ENCODE assay signal across 8 cellular contexts in the genomic region with DNA sequence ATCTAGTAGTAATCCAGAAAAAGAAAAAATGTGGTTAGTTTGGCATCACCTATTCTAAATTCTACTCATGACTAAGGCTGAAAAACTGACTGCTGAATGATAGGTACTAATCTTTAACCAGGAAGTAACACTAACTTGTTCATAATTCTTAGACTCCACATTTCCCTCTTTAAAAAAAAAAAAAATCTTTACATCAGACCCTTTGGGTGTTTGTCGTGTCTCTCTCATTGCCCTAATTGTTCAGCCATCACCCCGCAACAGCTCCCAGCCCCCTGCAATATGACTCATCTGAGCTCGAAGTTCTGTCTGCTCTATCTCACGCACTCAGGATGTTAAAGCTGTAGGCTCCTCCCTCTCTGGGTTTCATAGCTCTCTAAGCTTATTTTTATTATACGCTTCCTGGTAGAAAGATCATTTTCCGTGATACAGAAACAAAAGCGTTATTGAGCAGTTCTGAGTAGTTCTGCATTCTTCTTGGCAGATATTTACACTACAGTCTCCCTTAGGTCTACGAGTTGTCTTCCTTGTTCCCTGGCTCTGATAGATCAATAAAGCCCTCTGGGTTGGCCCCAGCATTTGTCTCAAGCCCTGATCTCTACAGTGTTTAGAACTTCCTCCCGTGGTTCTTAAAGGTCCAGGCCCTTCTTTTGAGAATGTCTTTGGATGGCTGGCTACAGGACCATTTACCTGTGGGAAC.
DNase-seq lines count a peak whose midpoint lies in the region; ATAC-seq, FAIRE-seq and TF ChIP-seq lines count a peak whose summit lies in the region.

No MANE protein-coding gene starts in this region.

- peak overlapping the region; percentile 27 for H3K4me2 ChIP-seq in keratinocyte (ENCODE audit: control insufficient read depth, extremely low read depth, insufficient read depth, low read depth, low read length)

- H4K20me1 ChIP-seq in keratinocyte (ENCODE audit: control insufficient read depth, extremely low read depth, insufficient read depth, low read length): no peaks in the 10 kb centered on the region

- no peaks in the 10 kb centered on the region for H3K27me3 Mint-ChIP-seq in activated naive CD4-positive, alpha-beta T cell treated with anti-CD3 and anti-CD28 coated beads for 36 hours (ENCODE audit: low read depth)

- peaks cover 49% of the 10 kb centered on the region for H3K4me1 Mint-ChIP-seq in activated naive CD4-positive, alpha-beta T cell treated with anti-CD3 and anti-CD28 coated beads for 36 hours (ENCODE audit: low read depth)

- H3K4me3 Mint-ChIP-seq in activated naive CD4-positive, alpha-beta T cell treated with anti-CD3 and anti-CD28 coated beads for 36 hours: peak overlapping the region; percentile 66

- DNase-seq in SIG-M5 (lab: John Stamatoyannopoulos, UW) (peak; percentile 37), keratinocyte (ENCODE audit: low read depth, low spot score) (no peak), SJCRH30 (no peak), NCI-H1105 (lab: John Stamatoyannopoulos, UW) (no peak)
- DNase-seq in activated naive CD4-positive, alpha-beta T cell treated with anti-CD3 and anti-CD28 coated beads for 36 hours: peak; percentile 87
- DNase-seq in stimulated activated CD8-positive, alpha-beta memory T cell treated with anti-CD3 and anti-CD28 coated beads, Interleukin-2, amount 100 ng/mL, for 1 hour (ENCODE audit: low read depth in 2 of 2): peak; percentile 11 to 47

- H3K36me3 Mint-ChIP-seq in activated naive CD4-positive, alpha-beta T cell treated with anti-CD3 and anti-CD28 coated beads for 36 hours (ENCODE audit: low read depth): peaks cover 4% of the 10 kb centered on the region

- no peak for TF ChIP-seq CTCF in keratinocyte (optimal IDR thresholded peaks at IDR 0.05 in 1 of 3, IDR thresholded peaks at IDR 0.05 in 1 of 3, conservative IDR thresholded peaks at IDR 0.05 in 1 of 3; ENCODE audit: extremely low read depth in 1 of 3, insufficient read depth in 2 of 3, low read length in 3 of 3)

- H3K36me3 ChIP-seq in keratinocyte (ENCODE audit: control insufficient read depth in 2 of 2, extremely low read depth in 1 of 2, insufficient read depth in 2 of 2, low read length in 2 of 2) (no peaks in the 10 kb centered on the region), SJCRH30 (no peaks in the 10 kb centered on the region)

- no peak overlapping the region for H3K9ac ChIP-seq in keratinocyte (ENCODE audit: control insufficient read depth, extremely low read depth, insufficient read depth, low read length)

- no peaks in the 10 kb centered on the region for H3K79me2 ChIP-seq in keratinocyte (ENCODE audit: control insufficient read depth, insufficient read depth, low read length)

- dilution Hi-C loops in keratinocyte (cut with MboI; ENCODE audit: extremely low pct_ligation_motif_present, low sequenced_read_pairs): no loop called here

- H3K9me1 ChIP-seq in keratinocyte (ENCODE audit: control insufficient read depth, extremely low read depth, insufficient read depth, low read length): no peaks in the 10 kb centered on the region

- CTCF ChIA-PET in activated naive CD4-positive, alpha-beta T cell treated with anti-CD3 and anti-CD28 coated beads for 36 hours (lab: Charles Lee): interaction anchor here (0.5 to 2.1 kb wide), 7 partner anchors 7 to 234 kb away, joined by 3 to 8 read pairs (median 5); partner anchors contain the start of genes PIGN and RELCH

- H3K27me3 ChIP-seq in keratinocyte (ENCODE audit: control insufficient read depth, extremely low read depth, insufficient read depth, low read length) (no peaks in the 10 kb centered on the region), SJCRH30 (no peaks in the 10 kb centered on the region)

- H3K9me3 Mint-ChIP-seq in activated naive CD4-positive, alpha-beta T cell treated with anti-CD3 and anti-CD28 coated beads for 36 hours: peaks cover 3% of the 10 kb centered on the region

- ATAC-seq in GM18858 (IDR thresholded peaks at IDR 0.05; ENCODE audit: unreplicated experiment) (peak; percentile 88), HG03025 (IDR thresholded peaks at IDR 0.05; ENCODE audit: low FRiP score, unreplicated experiment) (peak; percentile 80)

- peak overlapping the region; percentile 17 for H2AFZ ChIP-seq in keratinocyte (ENCODE audit: control insufficient read depth, low read length)

- peaks cover 18% of the 10 kb centered on the region for H3K4me1 ChIP-seq in keratinocyte (ENCODE audit: control insufficient read depth, extremely low read depth, insufficient read depth, low read length)
- H3K4me1 ChIP-seq in SJCRH30: no peaks in the 10 kb centered on the region

- H3K4me3 ChIP-seq in keratinocyte (ENCODE audit: control insufficient read depth in 2 of 3, extremely low read depth in 1 of 3, insufficient read depth in 2 of 3, low read depth in 1 of 3, low read length in 3 of 3) (no peak overlapping the region), SJCRH30 (no peak overlapping the region)

- H3K27ac ChIP-seq in keratinocyte (ENCODE audit: control insufficient read depth, insufficient read depth, low read length) (peak overlapping the region; percentile 36), SJCRH30 (no peak overlapping the region)

- H3K9me3 ChIP-seq in keratinocyte (ENCODE audit: control insufficient read depth, low read depth, low read length): no peaks in the 10 kb centered on the region
- H3K9me3 ChIP-seq in SJCRH30 (replicated peaks): no peaks in the 10 kb centered on the region

- peak; percentile 32 for FAIRE-seq in keratinocyte (lab: Jason Lieb, UNC)

- intact Hi-C loops in activated naive CD4-positive, alpha-beta T cell treated with anti-CD3 and anti-CD28 coated beads for 36 hours (cut with micrococcal nuclease): loop anchor here (1.0 to 2.0 kb wide), 17 partner anchors 24 to 1530 kb away; partner anchors contain the start of genes PHLPP1, PIGN, RELCH and TNFRSF11A

- H3K27ac Mint-ChIP-seq in activated naive CD4-positive, alpha-beta T cell treated with anti-CD3 and anti-CD28 coated beads for 36 hours: peak overlapping the region; percentile 99

Comparison
In these comparisons a context has a peak if more than half of its experiments do, and no peak if none do; other contexts are left out.
1. DNase-seq: peak in SIG-M5 (single experiment), activated naive CD4-positive, alpha-beta T cell treated with anti-CD3 and anti-CD28 coated beads for 36 hours (single experiment) and stimulated activated CD8-positive, alpha-beta memory T cell treated with anti-CD3 and anti-CD28 coated beads, Interleukin-2, amount 100 ng/mL, for 1 hour (2 of 2); none in keratinocyte (single experiment), SJCRH30 (0 of 2) and NCI-H1105 (single experiment).